ENCODE assay signal across 9 cellular contexts in the genomic region with DNA sequence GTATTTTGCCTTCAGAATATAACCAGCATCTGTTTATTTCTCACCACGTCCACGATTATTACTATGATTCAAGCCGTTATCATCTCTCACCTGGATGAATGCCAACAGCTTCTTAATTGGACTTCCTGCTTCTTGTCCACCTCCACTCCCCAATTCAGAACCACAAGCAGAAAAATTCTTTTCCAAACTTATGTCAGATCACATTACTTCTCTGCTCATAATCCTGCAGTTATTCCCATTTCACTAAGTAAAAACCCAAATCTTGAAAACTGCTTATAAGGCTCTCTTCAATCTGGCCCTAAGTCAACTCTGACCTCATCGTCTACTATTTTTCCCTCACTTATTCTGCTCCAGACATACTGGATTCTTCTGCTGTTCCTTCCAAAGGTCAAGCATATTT. TPM values are rescaled to one million over a fixed set of nuclear protein-coding genes. Genes with fewer than 3 reads are reported as not detected.
A peak's percentile ranks its signal among the peaks of the same experiment; 100 is the strongest.
DNase-seq lines count a peak whose midpoint lies in the region; ATAC-seq and TF ChIP-seq lines count a peak whose summit lies in the region.
"Had no signal": no experiment of that assay in that cellular context is flagged by ENCODE, and none has a peak within 500 bp of the region (broad histone marks: within the 10 kb centered on the region; RNA-seq: fewer than 3 reads in every experiment).

No MANE protein-coding gene starts in this region.

- DNase-seq in AG10803 (ENCODE audit: low read depth), result peak; percentile 75
- DNase-seq in cerebellar cortex (ENCODE audit: low spot score), result peak; percentile 50
- DNase-seq in mucosa of gallbladder (ENCODE audit: low spot score), result peak; percentile 21
- DNase-seq in cortex of kidney (lab: John Stamatoyannopoulos, UW), result no peak
- no peak for DNase-seq in dedifferentiated amniotic fluid mesenchymal stem cell (ENCODE audit: extremely low spot score)
- DNase-seq in NAMALWA (ENCODE audit: low spot score), result no peak
- DNase-seq: activated naive CD8-positive, alpha-beta T cell treated with anti-CD3 and anti-CD28 coated beads, Interleukin-2, amount 10 ng/mL, durations not matched to agents 7 days and 5 days had no signal

- H2AFZ ChIP-seq in Loucy (ENCODE audit: low read length), result no peak overlapping the region

- H3K4me3 ChIP-seq in AG10803 (ENCODE audit: low read length) (peak overlapping the region; percentile 93), Loucy (ENCODE audit: low read length, poor library complexity, severe bottlenecking) (peak overlapping the region; percentile 77)

- H3K4me1 ChIP-seq in Loucy (ENCODE audit: insufficient read depth, low read length, poor library complexity, severe bottlenecking), result peaks cover 33% of the 10 kb centered on the region

- H3K79me2 ChIP-seq in Loucy (ENCODE audit: insufficient read depth, low read length), result peaks cover 18% of the 10 kb centered on the region

- peak overlapping the region; percentile 92 for H3K4me2 ChIP-seq in Loucy (ENCODE audit: low read depth, low read length, poor library complexity, severe bottlenecking)

- H3K9ac ChIP-seq in Loucy (ENCODE audit: low read depth, low read length, poor library complexity, severe bottlenecking), result no peak overlapping the region

- H3K36me3 ChIP-seq in Loucy (ENCODE audit: insufficient read depth, low read length), result no peaks in the 10 kb centered on the region

- no peaks in the 10 kb centered on the region for H3K27me3 ChIP-seq in Loucy (ENCODE audit: insufficient read depth, low read length, poor library complexity, severe bottlenecking)

- H3F3A ChIP-seq in Loucy (ENCODE audit: low read depth), result no peaks in the 10 kb centered on the region

- no peaks in the 10 kb centered on the region for H3K9me2 ChIP-seq in Loucy (replicated peaks; ENCODE audit: low read depth, low read length)

- H3K9me3 ChIP-seq in Loucy (ENCODE audit: insufficient read depth, low read depth, low read length), result no peaks in the 10 kb centered on the region; the same call in 1 of the 2 replicates

- H4K20me1 ChIP-seq in Loucy (ENCODE audit: insufficient read depth, low read length, poor library complexity, severe bottlenecking), result peaks cover 28% of the 10 kb centered on the region

- TF ChIP-seq CTCF in AG10803 (conservative IDR thresholded peaks at IDR 0.05; ENCODE audit: low read length), result no peak
- TF ChIP-seq CTCF in Loucy (conservative IDR thresholded peaks at IDR 0.05; ENCODE audit: low read length), result no peak

- ATAC-seq in HG03175 (IDR thresholded peaks at IDR 0.05; ENCODE audit: unreplicated experiment), result no peak

RNA-seq across cellular contexts. Expression of gene CRY1, which starts 2.0 kb away (rescaled TPM):
- total RNA-seq in mucosa of gallbladder, result 17.6 TPM

Comparison
In these comparisons a context has a peak if more than half of its experiments do, and no peak if none do; other contexts are left out.
1. DNase-seq: peak in AG10803 (single experiment), cerebellar cortex (single experiment) and mucosa of gallbladder (single experiment); none in cortex of kidney (single experiment), dedifferentiated amniotic fluid mesenchymal stem cell (single experiment) and NAMALWA (single experiment).